In the genomic region with DNA sequence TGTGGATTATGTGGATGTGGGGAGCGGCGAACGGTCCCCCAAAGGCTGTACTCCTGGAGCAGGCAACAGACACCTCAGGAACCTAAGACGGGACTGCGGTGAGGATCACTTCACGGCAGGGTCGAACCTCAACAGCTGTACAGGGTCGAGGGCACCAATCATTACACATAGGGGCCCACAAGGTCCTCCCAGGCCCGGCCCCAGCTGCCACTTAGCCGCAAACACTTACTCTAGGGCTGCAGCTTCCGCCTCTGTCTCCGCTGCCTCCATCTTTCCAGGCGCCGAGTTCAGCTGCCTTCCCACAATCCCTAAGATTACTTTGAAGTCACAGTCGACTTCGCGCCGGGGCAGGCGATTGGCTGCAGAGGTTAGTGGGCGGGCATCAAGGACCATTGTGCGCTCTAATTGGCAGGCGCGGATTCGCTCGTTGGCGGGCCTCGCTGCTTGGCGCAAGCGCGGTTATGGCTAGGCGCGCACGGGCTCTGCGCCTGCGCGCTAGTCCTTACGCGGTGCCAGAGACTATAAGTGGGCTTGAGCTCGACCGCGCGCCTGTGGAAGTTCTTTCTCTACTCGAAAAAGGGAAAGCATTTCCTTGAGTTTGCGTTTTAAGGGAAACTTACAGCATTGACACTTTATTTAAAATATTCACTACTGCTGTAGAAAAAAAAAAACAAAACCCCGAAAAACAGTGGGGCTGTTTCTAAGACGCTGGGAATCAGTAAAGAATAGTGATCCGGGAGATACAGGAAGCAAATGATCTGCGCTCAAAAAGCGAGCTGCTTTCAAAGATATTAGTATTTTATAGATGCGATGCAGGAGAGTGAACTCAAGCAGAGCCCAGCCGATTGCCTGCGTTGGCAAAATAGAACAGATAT, we compare ENCODE assay signal across 7 cellular contexts.
DNase-seq lines count a peak whose midpoint lies in the region; ATAC-seq lines count a peak whose summit lies in the region.

A gene with protein sequence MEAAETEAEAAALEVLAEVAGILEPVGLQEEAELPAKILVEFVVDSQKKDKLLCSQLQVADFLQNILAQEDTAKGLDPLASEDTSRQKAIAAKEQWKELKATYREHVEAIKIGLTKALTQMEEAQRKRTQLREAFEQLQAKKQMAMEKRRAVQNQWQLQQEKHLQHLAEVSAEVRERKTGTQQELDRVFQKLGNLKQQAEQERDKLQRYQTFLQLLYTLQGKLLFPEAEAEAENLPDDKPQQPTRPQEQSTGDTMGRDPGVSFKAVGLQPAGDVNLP (minus strand): TSS at position 293 of the 875 bp plus-strand sequence. CDS start 23 bp downstream, at position 270.

- DNase-seq in NCI-H2081 (lab: John Stamatoyannopoulos, UW) (peak; percentile 90 to 96), T1000 (lab: John Stamatoyannopoulos, UW) (peak; percentile 96), astrocyte of the hippocampus (ENCODE audit: low read depth, low spot score) (peak; percentile 99), hippocampal formation (lab: John Stamatoyannopoulos, UW) (peak; percentile 90 to 94), retina (peak; percentile 96)

- ATAC-seq in GM18517 (IDR thresholded peaks at IDR 0.05; ENCODE audit: unreplicated experiment) (peak; percentile 97), HG03039 (IDR thresholded peaks at IDR 0.05; ENCODE audit: unreplicated experiment) (peak; percentile 99)

Comparison
In these comparisons a context has a peak if more than half of its experiments do, and no peak if none do; other contexts are left out.
1. Peak in every context shown above with its lines: DNase-seq and ATAC-seq.